1 cellular context compared by ENCODE assay signal in the genomic region with DNA sequence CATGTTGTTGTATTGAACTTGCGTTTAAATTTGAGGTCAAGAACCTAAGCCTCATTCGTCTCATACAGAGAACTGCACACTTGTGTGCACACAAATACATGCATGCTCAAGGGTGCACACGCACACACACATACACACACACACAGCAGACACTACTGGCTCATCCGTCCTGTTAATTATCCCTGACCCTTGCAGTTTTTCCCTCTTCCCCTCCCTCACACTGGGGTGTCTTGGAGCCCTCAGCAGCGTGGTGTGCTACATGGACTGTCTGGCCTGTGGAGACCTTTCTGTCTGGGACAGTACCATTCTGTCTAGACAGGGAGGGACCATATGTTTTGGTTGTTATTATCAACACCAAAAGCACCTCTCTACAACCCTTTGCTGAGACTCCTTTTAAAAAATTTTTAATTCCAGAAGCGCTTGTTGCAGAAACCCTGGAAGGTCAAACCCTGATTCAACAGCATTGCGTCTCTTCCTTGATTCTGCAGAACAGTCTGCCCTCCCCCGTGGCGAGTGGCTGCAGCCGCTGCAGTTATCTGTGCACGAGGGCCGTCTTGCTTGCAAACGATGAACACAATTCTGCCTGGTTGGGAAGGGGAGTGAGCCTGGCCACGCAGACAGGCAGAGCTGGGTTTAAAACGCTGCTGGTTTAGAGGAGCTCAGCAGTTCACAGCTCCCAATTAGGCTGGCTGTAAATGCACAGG.
TF ChIP-seq lines count a peak whose summit lies in the region.

No MANE protein-coding gene starts in this region.

TF ChIP-seq in GM23338, 12 proteins besides CTCF, POLR2A, EP300 and RAD21 (continued from another document):
- TF ChIP-seq, protein P1, sequence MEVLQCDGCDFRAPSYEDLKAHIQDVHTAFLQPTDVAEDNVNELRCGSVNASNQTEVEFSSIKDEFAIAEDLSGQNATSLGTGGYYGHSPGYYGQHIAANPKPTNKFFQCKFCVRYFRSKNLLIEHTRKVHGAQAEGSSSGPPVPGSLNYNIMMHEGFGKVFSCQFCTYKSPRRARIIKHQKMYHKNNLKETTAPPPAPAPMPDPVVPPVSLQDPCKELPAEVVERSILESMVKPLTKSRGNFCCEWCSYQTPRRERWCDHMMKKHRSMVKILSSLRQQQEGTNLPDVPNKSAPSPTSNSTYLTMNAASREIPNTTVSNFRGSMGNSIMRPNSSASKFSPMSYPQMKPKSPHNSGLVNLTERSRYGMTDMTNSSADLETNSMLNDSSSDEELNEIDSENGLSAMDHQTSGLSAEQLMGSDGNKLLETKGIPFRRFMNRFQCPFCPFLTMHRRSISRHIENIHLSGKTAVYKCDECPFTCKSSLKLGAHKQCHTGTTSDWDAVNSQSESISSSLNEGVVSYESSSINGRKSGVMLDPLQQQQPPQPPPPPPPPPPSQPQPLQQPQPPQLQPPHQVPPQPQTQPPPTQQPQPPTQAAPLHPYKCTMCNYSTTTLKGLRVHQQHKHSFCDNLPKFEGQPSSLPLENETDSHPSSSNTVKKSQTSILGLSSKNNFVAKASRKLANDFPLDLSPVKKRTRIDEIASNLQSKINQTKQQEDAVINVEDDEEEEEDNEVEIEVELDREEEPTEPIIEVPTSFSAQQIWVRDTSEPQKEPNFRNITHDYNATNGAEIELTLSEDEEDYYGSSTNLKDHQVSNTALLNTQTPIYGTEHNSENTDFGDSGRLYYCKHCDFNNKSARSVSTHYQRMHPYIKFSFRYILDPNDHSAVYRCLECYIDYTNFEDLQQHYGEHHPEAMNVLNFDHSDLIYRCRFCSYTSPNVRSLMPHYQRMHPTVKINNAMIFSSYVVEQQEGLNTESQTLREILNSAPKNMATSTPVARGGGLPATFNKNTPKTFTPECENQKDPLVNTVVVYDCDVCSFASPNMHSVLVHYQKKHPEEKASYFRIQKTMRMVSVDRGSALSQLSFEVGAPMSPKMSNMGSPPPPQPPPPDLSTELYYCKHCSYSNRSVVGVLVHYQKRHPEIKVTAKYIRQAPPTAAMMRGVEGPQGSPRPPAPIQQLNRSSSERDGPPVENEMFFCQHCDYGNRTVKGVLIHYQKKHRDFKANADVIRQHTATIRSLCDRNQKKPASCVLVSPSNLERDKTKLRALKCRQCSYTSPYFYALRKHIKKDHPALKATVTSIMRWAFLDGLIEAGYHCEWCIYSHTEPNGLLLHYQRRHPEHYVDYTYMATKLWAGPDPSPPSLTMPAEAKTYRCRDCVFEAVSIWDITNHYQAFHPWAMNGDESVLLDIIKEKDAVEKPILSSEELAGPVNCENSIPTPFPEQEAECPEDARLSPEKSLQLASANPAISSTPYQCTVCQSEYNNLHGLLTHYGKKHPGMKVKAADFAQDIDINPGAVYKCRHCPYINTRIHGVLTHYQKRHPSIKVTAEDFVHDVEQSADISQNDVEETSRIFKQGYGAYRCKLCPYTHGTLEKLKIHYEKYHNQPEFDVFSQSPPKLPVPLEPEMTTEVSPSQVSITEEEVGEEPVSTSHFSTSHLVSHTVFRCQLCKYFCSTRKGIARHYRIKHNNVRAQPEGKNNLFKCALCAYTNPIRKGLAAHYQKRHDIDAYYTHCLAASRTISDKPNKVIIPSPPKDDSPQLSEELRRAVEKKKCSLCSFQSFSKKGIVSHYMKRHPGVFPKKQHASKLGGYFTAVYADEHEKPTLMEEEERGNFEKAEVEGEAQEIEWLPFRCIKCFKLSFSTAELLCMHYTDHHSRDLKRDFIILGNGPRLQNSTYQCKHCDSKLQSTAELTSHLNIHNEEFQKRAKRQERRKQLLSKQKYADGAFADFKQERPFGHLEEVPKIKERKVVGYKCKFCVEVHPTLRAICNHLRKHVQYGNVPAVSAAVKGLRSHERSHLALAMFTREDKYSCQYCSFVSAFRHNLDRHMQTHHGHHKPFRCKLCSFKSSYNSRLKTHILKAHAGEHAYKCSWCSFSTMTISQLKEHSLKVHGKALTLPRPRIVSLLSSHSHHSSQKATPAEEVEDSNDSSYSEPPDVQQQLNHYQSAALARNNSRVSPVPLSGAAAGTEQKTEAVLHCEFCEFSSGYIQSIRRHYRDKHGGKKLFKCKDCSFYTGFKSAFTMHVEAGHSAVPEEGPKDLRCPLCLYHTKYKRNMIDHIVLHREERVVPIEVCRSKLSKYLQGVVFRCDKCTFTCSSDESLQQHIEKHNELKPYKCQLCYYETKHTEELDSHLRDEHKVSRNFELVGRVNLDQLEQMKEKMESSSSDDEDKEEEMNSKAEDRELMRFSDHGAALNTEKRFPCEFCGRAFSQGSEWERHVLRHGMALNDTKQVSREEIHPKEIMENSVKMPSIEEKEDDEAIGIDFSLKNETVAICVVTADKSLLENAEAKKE (CRISPR knock-in tag; IDR thresholded peaks at IDR 0.05), result no peak
- TF ChIP-seq JUNB (IDR thresholded peaks at IDR 0.05; ENCODE audit: unreplicated experiment), result no peak
- no peak for TF ChIP-seq ZNF331 (CRISPR knock-in tag; IDR thresholded peaks at IDR 0.05; ENCODE audit: low read depth)
- TF ChIP-seq POLR2AphosphoS5 (IDR thresholded peaks at IDR 0.05; ENCODE audit: low read depth), result no peak
- no peak for TF ChIP-seq STAT1 (IDR thresholded peaks at IDR 0.05; ENCODE audit: unreplicated experiment)
- no peak for TF ChIP-seq CREB1 (CRISPR knock-in tag; IDR thresholded peaks at IDR 0.05; ENCODE audit: low read depth)
